9 cellular contexts compared by ENCODE assay signal in genomic region chr1:21280011-21280471, GRCh38. TPM values are rescaled to one million over a fixed set of nuclear protein-coding genes. Genes with fewer than 3 reads are reported as not detected.
DNase-seq lines count a peak whose midpoint lies in the region; ATAC-seq and TF ChIP-seq lines count a peak whose summit lies in the region.
"Had no signal": no experiment of that assay in that cellular context is flagged by ENCODE, and none has a peak within 500 bp of the region (broad histone marks: within the 10 kb centered on the region; RNA-seq: fewer than 3 reads in every experiment).

No MANE protein-coding gene starts in this region.

- POLR2A ChIA-PET in HEK293 (lab: Yijun Ruan, JAX) = no interaction called here

- CTCF ChIA-PET in HEK293 (lab: Yijun Ruan, JAX) = interaction anchor here (0.5 to 3.9 kb wide), 4 partner anchors 10 to 526 kb away, joined by 3 to 40 read pairs (median 3); no protein-coding TSS in a partner anchor

- peak overlapping the region; percentile 75 for H3K4me3 Mint-ChIP-seq in activated T-helper 17 cell treated with anti-CD3 and anti-CD28 coated beads, Interleukin-2, amount 50 U/mL, for 72 hours

- DNase-seq in right atrium auricular region (ENCODE audit: low spot score) = no peak
- no peak for DNase-seq in GDM1 (lab: John Stamatoyannopoulos, UW)
- DNase-seq in NCI-H1092 (lab: John Stamatoyannopoulos, UW) = no peak
- no peak for DNase-seq in ureter (ENCODE audit: low spot score)
- no peak for DNase-seq in NCI-H345 (lab: John Stamatoyannopoulos, UW)
- DNase-seq: NCI-H1048 had no signal

- H3K27me3 Mint-ChIP-seq in activated T-helper 17 cell treated with anti-CD3 and anti-CD28 coated beads, Interleukin-2, amount 50 U/mL, for 72 hours = no peaks in the 10 kb centered on the region

- H3K4me1 ChIP-seq in HEK293 (ENCODE audit: control insufficient read depth, insufficient read depth, low read length) (no peaks in the 10 kb centered on the region), right atrium auricular region (peaks cover 0 to 61% of the 10 kb centered on the region in 2 donors), skeletal muscle tissue (ENCODE audit: control insufficient read depth in 3 of 3, insufficient read depth in 3 of 3, low read length in 3 of 3) (peaks cover 19 to 43% (median 39%) of the 10 kb centered on the region in 3 donors)

- H3K9me3 ChIP-seq in HEK293 (ENCODE audit: control insufficient read depth, insufficient read depth, low read depth, low read length) (no peaks in the 10 kb centered on the region), right atrium auricular region (no peaks in the 10 kb centered on the region), skeletal muscle tissue (ENCODE audit: control insufficient read depth in 3 of 3, low read length in 3 of 3) (no peaks in the 10 kb centered on the region)

- H3K9ac ChIP-seq in skeletal muscle tissue (ENCODE audit: low read depth in 1 of 3, low read length in 3 of 3) = peak overlapping the region in 1 of 3 donors; percentile 60

- peaks cover 41% of the 10 kb centered on the region for H3K4me1 Mint-ChIP-seq in activated T-helper 17 cell treated with anti-CD3 and anti-CD28 coated beads, Interleukin-2, amount 50 U/mL, for 72 hours

- TF ChIP-seq CTCF in HEK293 (tag by site-specific recombination; IDR thresholded peaks at IDR 0.05) = no peak
- no peak for TF ChIP-seq CTCF in right atrium auricular region (IDR thresholded peaks at IDR 0.05)

- H3K27ac ChIP-seq in HEK293 (ENCODE audit: extremely low read depth, low read depth, low read length) (no peak overlapping the region), right atrium auricular region (peak overlapping the region; percentile 78 to 85), skeletal muscle tissue (ENCODE audit: low read depth, low read length) (peak overlapping the region; percentile 74)

- H3K27ac Mint-ChIP-seq in activated T-helper 17 cell treated with anti-CD3 and anti-CD28 coated beads, Interleukin-2, amount 50 U/mL, for 72 hours = peak overlapping the region; percentile 91

- H3K27me3 ChIP-seq in right atrium auricular region (no peaks in the 10 kb centered on the region), skeletal muscle tissue (ENCODE audit: control insufficient read depth in 3 of 3, insufficient read depth in 3 of 3, low read length in 3 of 3) (no peaks in the 10 kb centered on the region)

- ATAC-seq in activated T-helper 17 cell treated with anti-CD3 and anti-CD28 coated beads, Interleukin-2, amount 50 U/mL, for 72 hours (replicated peaks) = peak; percentile 13

- H3K9me3 Mint-ChIP-seq in activated T-helper 17 cell treated with anti-CD3 and anti-CD28 coated beads, Interleukin-2, amount 50 U/mL, for 72 hours = no peaks in the 10 kb centered on the region

- peaks cover 93% of the 10 kb centered on the region for H3K36me3 Mint-ChIP-seq in activated T-helper 17 cell treated with anti-CD3 and anti-CD28 coated beads, Interleukin-2, amount 50 U/mL, for 72 hours (ENCODE audit: low read depth)

- H3K4me3 ChIP-seq in HEK293 (ENCODE audit: low read depth, low read length) = no peak overlapping the region
- no peak overlapping the region for H3K4me3 ChIP-seq in right atrium auricular region
- H3K4me3 ChIP-seq in skeletal muscle tissue (ENCODE audit: low read length in 3 of 3) = no peak overlapping the region

- H3K36me3 ChIP-seq in HEK293 (ENCODE audit: control insufficient read depth in 2 of 2, insufficient read depth in 1 of 2, low read length in 2 of 2) = peaks cover 0 to 2% of the 10 kb centered on the region in 2 experiments; a peak in 1 of 3 replicates
- H3K36me3 ChIP-seq in right atrium auricular region = peaks cover 14% of the 10 kb centered on the region
- H3K36me3 ChIP-seq in skeletal muscle tissue (ENCODE audit: control insufficient read depth in 3 of 3, insufficient read depth in 3 of 3, low read length in 3 of 3) = no peaks in the 10 kb centered on the region

TF ChIP-seq in HEK293, 187 proteins besides CTCF, POLR2A, EP300 and RAD21:
- TF ChIP-seq ZNF292 (tag by site-specific recombination; IDR thresholded peaks at IDR 0.05; ENCODE audit: borderline replicate concordance, low read depth) (no peak), ZSCAN30 (tag by site-specific recombination; IDR thresholded peaks at IDR 0.05) (no peak), GLIS2 (tag by site-specific recombination; IDR thresholded peaks at IDR 0.05) (no peak), ZNF76 (tag by site-specific recombination; IDR thresholded peaks at IDR 0.05; ENCODE audit: borderline replicate concordance, low read depth) (no peak), ZNF639 (tag by site-specific recombination; IDR thresholded peaks at IDR 0.05) (no peak), ZSCAN5A (tag by site-specific recombination; IDR thresholded peaks at IDR 0.05) (no peak), ZNF792 (tag by site-specific recombination; IDR thresholded peaks at IDR 0.05) (no peak), ZNF146 (tag by site-specific recombination; IDR thresholded peaks at IDR 0.05) (no peak), PRDM1 (tag by site-specific recombination; IDR thresholded peaks at IDR 0.05) (no peak), ZNF560 (tag by site-specific recombination; IDR thresholded peaks at IDR 0.05; ENCODE audit: borderline replicate concordance) (no peak), KLF17 (tag by site-specific recombination; IDR thresholded peaks at IDR 0.05) (0 out of 2 replicates have a peak, but pooled peaks have one; percentile 33), OVOL3 (tag by site-specific recombination; IDR thresholded peaks at IDR 0.05) (no peak), ZNF707 (tag by site-specific recombination; IDR thresholded peaks at IDR 0.05) (no peak), WT1 (tag by site-specific recombination; IDR thresholded peaks at IDR 0.05) (0 out of 2 replicates have a peak, but pooled peaks have one; percentile 36), ZIC2 (tag by site-specific recombination; IDR thresholded peaks at IDR 0.05) (no peak; the same call in 1 of the 2 replicates), ZNF184 (tag by site-specific recombination; IDR thresholded peaks at IDR 0.05) (no peak), ZNF221 (tag by site-specific recombination; IDR thresholded peaks at IDR 0.05; ENCODE audit: borderline replicate concordance) (no peak), ZNF324 (tag by site-specific recombination; IDR thresholded peaks at IDR 0.05) (no peak), ZNF530 (tag by site-specific recombination; IDR thresholded peaks at IDR 0.05; ENCODE audit: low read depth) (no peak), KLF1 (tag by site-specific recombination; IDR thresholded peaks at IDR 0.05) (peak; percentile 79), ZBTB7A (tag by site-specific recombination; IDR thresholded peaks at IDR 0.05; ENCODE audit: low read depth) (no peak), SP2 (tag by site-specific recombination; IDR thresholded peaks at IDR 0.05) (0 out of 2 replicates have a peak, but pooled peaks have one; percentile 26), ZNF362 (tag by site-specific recombination; IDR thresholded peaks at IDR 0.05) (no peak), FEZF1 (tag by site-specific recombination; IDR thresholded peaks at IDR 0.05) (no peak)
TF ChIP-seq in HEK293: peak in this region for 4.

RNA-seq across cellular contexts. Expression of gene ECE1, which starts 10.2 kb away (rescaled TPM):
- total RNA-seq in activated T-helper 17 cell treated with anti-CD3 and anti-CD28 coated beads, Interleukin-2, amount 50 U/mL, for 72 hours = 100 to 1,000 TPM in 1 of 2 donors, 10 to 100 TPM in 1; 75.4 to 219 TPM
- total RNA-seq in right atrium auricular region (100 to 1,000 TPM in 1 of 2 donors, 10 to 100 TPM in 1; 83.7 to 152 TPM), skeletal muscle tissue (25.6 TPM), ureter (131 TPM)
